In the genomic region with DNA sequence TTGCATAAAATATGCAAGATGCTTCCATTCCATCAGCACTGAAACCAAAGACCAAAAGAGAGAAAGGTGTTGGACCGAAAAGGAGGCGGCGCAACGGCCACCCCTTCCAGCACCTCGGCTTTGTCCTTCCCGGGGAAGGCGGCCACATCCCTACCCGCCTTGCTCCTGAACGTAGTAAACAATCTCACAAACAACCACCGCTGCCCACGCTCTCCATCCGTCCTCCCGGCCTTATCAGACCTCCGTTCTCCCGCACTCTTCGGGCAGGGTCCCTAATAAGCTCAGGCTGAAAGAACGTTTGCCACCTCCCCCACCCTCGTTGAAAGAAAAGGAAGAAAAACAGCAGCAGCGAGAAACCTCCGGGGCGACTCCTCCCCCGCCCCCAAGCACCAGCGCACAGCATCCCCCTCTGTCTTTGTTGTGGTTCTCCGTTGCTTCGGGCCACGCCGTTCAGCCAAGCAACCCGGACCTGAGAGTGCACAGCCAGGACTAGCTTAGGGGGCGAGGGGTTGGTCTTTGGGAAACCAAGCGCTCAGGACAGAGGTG, we compare ENCODE assay signal across 9 cellular contexts. TPM values are rescaled to one million over a fixed set of nuclear protein-coding genes. Genes with fewer than 3 reads are reported as not detected.
DNase-seq lines count a peak whose midpoint lies in the region; ATAC-seq and TF ChIP-seq lines count a peak whose summit lies in the region.
"Had no signal": no experiment of that assay in that cellular context is flagged by ENCODE, and none has a peak within 500 bp of the region (broad histone marks: within the 10 kb centered on the region; RNA-seq: fewer than 3 reads in every experiment).

No MANE protein-coding gene starts in this region.

- peaks cover 41% of the 10 kb centered on the region for H3K27me3 Mint-ChIP-seq in Calu3 (ENCODE audit: unreplicated experiment)
- peaks cover 96% of the 10 kb centered on the region for H3K27me3 Mint-ChIP-seq in neural crest cell (ENCODE audit: low read depth)

- H3K36me3 Mint-ChIP-seq in Calu3 (ENCODE audit: insufficient read depth, unreplicated experiment) = peaks cover 15% of the 10 kb centered on the region
- H3K36me3 Mint-ChIP-seq in neural crest cell (ENCODE audit: low read depth) = peaks cover 6% of the 10 kb centered on the region

- peak overlapping the region; percentile 39 for H3K4me3 ChIP-seq in HL-60 (replicated peaks; ENCODE audit: insufficient read depth, low read length)
- peak overlapping the region; percentile 17 for H3K4me3 ChIP-seq in adipocyte (ENCODE audit: low read length)

- H3K9ac ChIP-seq in adipocyte (ENCODE audit: low read length) = no peak overlapping the region

- peaks cover 81% of the 10 kb centered on the region for H3K27me3 ChIP-seq in HL-60 (ENCODE audit: insufficient read depth, poor library complexity, severe bottlenecking)
- peaks cover 92% of the 10 kb centered on the region for H3K27me3 ChIP-seq in adipocyte (replicated peaks; ENCODE audit: control insufficient read depth, insufficient read depth, low read length)

- H3K27ac ChIP-seq in HL-60 (replicated peaks) = no peak overlapping the region

- DNase-seq in Calu3 (no peak), HL-60 (ENCODE audit: low read depth in 1 of 2, low spot score in 1 of 2) (no peak), adipocyte (ENCODE audit: low read depth) (no peak), neural crest cell (ENCODE audit: low read depth, low spot score) (no peak), superior temporal gyrus (ENCODE audit: extremely low spot score) (no peak)
- DNase-seq: OCI-M1, posterior cingulate gyrus had no signal

- no peaks in the 10 kb centered on the region for H3K36me3 ChIP-seq in adipocyte (ENCODE audit: control insufficient read depth, insufficient read depth, low read length, severe bottlenecking)

- H3K4me1 ChIP-seq in adipocyte (ENCODE audit: control insufficient read depth, insufficient read depth, low read length) = no peaks in the 10 kb centered on the region

- BruUV-seq in Calu3 (replicated peaks; lab: Mats Ljungman, UMichigan) = no TSS peak

- H3K4me1 Mint-ChIP-seq in Calu3 (ENCODE audit: low read depth, unreplicated experiment) (peaks cover 8% of the 10 kb centered on the region), neural crest cell (peaks cover 13% of the 10 kb centered on the region)

- H3K9me3 Mint-ChIP-seq in Calu3 (ENCODE audit: low read depth, unreplicated experiment) = peaks cover 2% of the 10 kb centered on the region
- H3K9me3 Mint-ChIP-seq in neural crest cell = no peaks in the 10 kb centered on the region

- H3K4me3 Mint-ChIP-seq in Calu3 (ENCODE audit: low read depth, unreplicated experiment) = peak overlapping the region; percentile 86
- peak overlapping the region; percentile 76 for H3K4me3 Mint-ChIP-seq in neural crest cell

- H3K9me3 ChIP-seq in adipocyte (ENCODE audit: control insufficient read depth, low read length) = peaks cover 32% of the 10 kb centered on the region

- CTCF ChIA-PET in Calu3 (lab: Charles Lee) = interaction anchor here (0.6 to 1.2 kb wide), 2 partner anchors 263 to 374 kb away, joined by 3 to 4 read pairs; no protein-coding TSS in a partner anchor

- no peak overlapping the region for H3K27ac Mint-ChIP-seq in Calu3 (ENCODE audit: unreplicated experiment)
- H3K27ac Mint-ChIP-seq in neural crest cell (ENCODE audit: unreplicated experiment) = no peak overlapping the region

- no peak for TF ChIP-seq CTCF in Calu3 (IDR thresholded peaks at IDR 0.05; ENCODE audit: unreplicated experiment)
- no peak for TF ChIP-seq CTCF in HL-60 (IDR thresholded peaks at IDR 0.05; ENCODE audit: insufficient read depth, low read length)
- no peak for TF ChIP-seq CTCF in neural crest cell (conservative IDR thresholded peaks at IDR 0.05)

- intact Hi-C loops in Calu3 (cut with micrococcal nuclease; ENCODE audit: unreplicated experiment) = loop anchor here (10.0 kb wide), 1 partner anchor 115 kb away; no protein-coding TSS in a partner anchor

- no peak for ATAC-seq in HG03025 (IDR thresholded peaks at IDR 0.05; ENCODE audit: low FRiP score, unreplicated experiment)
- no peak for ATAC-seq in HG03108 (IDR thresholded peaks at IDR 0.05; ENCODE audit: unreplicated experiment)

RNA-seq across cellular contexts. Expression of a gene that starts 4.4 kb away (rescaled TPM):
- not detected in 2 replicates for total RNA-seq in Calu3 (2022)
- 0.43 and 0.44 TPM in 2 replicates for total RNA-seq in neural crest cell

RNA-seq across cellular contexts. Expression of a gene that starts 13.2 kb away (rescaled TPM):
- total RNA-seq in Calu3 (2022) (not detected in 2 replicates), neural crest cell (not detected in 2 replicates)

RNA-seq across cellular contexts. Expression of a gene that starts 20.2 kb away (rescaled TPM):
- total RNA-seq in Calu3 (2022) = not detected in 2 replicates
- total RNA-seq in neural crest cell = not detected in 2 replicates

RNA-seq across cellular contexts. Expression of a gene that starts 27.7 kb away (rescaled TPM):
- total RNA-seq in Calu3 (2022) = not detected in 2 replicates
- total RNA-seq in neural crest cell = not detected in 2 replicates

RNA-seq across cellular contexts. Expression of a gene that starts 37.2 kb away (rescaled TPM):
- total RNA-seq in Calu3 (2022) (not detected in 2 replicates), neural crest cell (not detected in 2 replicates)
